Comparison of ENCODE assay signal across 27 cellular contexts in the genomic region with DNA sequence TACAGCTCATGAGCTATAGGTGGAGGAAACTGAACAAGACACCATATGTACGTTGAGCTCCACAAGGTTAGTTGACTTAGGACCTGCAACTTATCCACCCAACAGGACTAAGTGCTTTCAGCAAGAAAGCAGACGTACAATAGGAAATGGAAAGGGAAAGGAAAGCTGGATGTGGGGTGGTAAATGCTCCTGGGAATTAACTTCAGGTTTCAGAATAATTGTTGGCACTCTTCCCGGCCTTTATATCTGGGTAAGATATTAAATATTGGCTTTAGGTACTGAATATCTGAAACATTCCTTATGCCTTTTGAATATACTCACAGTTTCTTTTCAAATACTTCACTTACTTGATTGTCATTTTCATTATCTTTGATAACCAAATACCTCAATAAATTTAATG. TPM values are rescaled to one million over a fixed set of nuclear protein-coding genes. Genes with fewer than 3 reads are reported as not detected.
"Had no signal": no experiment of that assay in that cellular context is flagged by ENCODE, and none has a peak within 500 bp of the region (broad histone marks: within the 10 kb centered on the region; RNA-seq: fewer than 3 reads in every experiment).

No MANE protein-coding gene starts in this region.

- H3K27ac ChIP-seq: RWPE1 had no signal

- DNase-seq: IMR-90, Karpas-422, KG1, MG63, NCI-H1092, NCI-H1105 treated with DMSO at 0.1 percent for 48 hours, NCI-H1417 treated with DMSO at 0.1 percent for 48 hours, NCI-H146, NCI-H1694 treated with DMSO at 0.1 percent for 48 hours, NCI-H1930, NCI-H2081, NCI-H2107, NCI-H2171 treated with DMSO at 0.1 percent for 48 hours, NCI-H345, NCI-H446 treated with DMSO at 0.1 percent for 48 hours, NCI-H510A treated with DMSO at 0.1 percent for 48 hours, NCI-H526, NCI-H82, PC-3, SHP77, SK-N-SH had no signal

- H3K27me3 ChIP-seq: MG63 had no signal

- H3K4me3 ChIP-seq: MG63 had no signal

- H3K9me3 ChIP-seq: MG63, SK-N-SH had no signal

- ATAC-seq: HepG2, Panc1, PC-3 had no signal

RNA-seq across cellular contexts. Expression of a gene that starts 44.8 kb away (rescaled TPM):
- total RNA-seq: HepG2, HT1080, IMR-90, OCI-LY7, PC-3, SK-MEL-5 had no signal
